Comparison of ENCODE assay signal across 17 cellular contexts in genomic region chr12:67714648-67715047, GRCh38.
DNase-seq lines count a peak whose midpoint lies in the region; ATAC-seq and TF ChIP-seq lines count a peak whose summit lies in the region.
"Had no signal": no experiment of that assay in that cellular context is flagged by ENCODE, and none has a peak within 500 bp of the region (broad histone marks: within the 10 kb centered on the region; RNA-seq: fewer than 3 reads in every experiment).

No MANE protein-coding gene starts in this region.

- H3K79me2 ChIP-seq in PC-3 (ENCODE audit: low read length), result no peaks in the 10 kb centered on the region

- no peak overlapping the region for H2AFZ ChIP-seq in PC-3 (ENCODE audit: low read length)
- H2AFZ ChIP-seq: neural progenitor cell had no signal

- TF ChIP-seq CTCF in PC-3 (conservative IDR thresholded peaks at IDR 0.05; ENCODE audit: low read depth, low read length), result no peak

- POLR2A ChIA-PET in PC-3 (lab: Charles Lee; ENCODE audit: unreplicated experiment), result interaction anchor here (0.8 kb wide), 1 partner anchor 212 kb away, joined by 6 read pairs; no protein-coding TSS in a partner anchor

- DNase-seq in Caki2 (ENCODE audit: low read depth) (peak; percentile 83), HPDE6-E6E7 (ENCODE audit: extremely low spot score) (peak; percentile 15), PC-3 (peak; percentile 83), left colon (no peak), sciatic nerve (ENCODE audit: low spot score) (no peak), MV-4-11 (lab: John Stamatoyannopoulos, UW) (no peak)
- DNase-seq in stimulated activated naive CD8-positive, alpha-beta T cell treated with anti-CD3 and anti-CD28 coated beads, Interleukin-15, Interleukin-2, amounts not matched to agents 100 U/mL and 50 U/mL, for 24 hours, result no peak
- DNase-seq in activated effector memory CD4-positive, alpha-beta T cell treated with Interleukin-2 at 50 U/mL for 16 hours, result no peak
- DNase-seq: activated CD4-positive, alpha-beta memory T cell treated with anti-CD3 and anti-CD28 coated beads, Interleukin-2, amount 10 ng/mL, durations not matched to agents 7 days and 5 days; DMS79 treated with DMSO at 0.1 percent for 48 hours; GOT3; retina; SJCRH30; transverse colon had no signal

- ATAC-seq in PC-3 (peak; percentile 64), left colon (peak; percentile 19), sciatic nerve (no peak)
- no peak for ATAC-seq in stimulated activated naive CD8-positive, alpha-beta T cell treated with anti-CD3 and anti-CD28 coated beads, Interleukin-15, Interleukin-2, amounts not matched to agents 100 U/mL and 50 U/mL, for 24 hours
- ATAC-seq: gastroesophageal sphincter had no signal

- H3K4me1 ChIP-seq in PC-3 (ENCODE audit: insufficient read depth, low read length), result peaks cover 40% of the 10 kb centered on the region
- H3K4me1 ChIP-seq: BE2C, neural progenitor cell had no signal

- in situ Hi-C loops in Caki2 (cut with HindIII; ENCODE audit: low pct_unique_long_range_greater_than_20kb, low sequenced_read_pairs), result loop anchor here (25.0 kb wide), 1 partner anchor 773 kb away; no protein-coding TSS in a partner anchor

- H3K9ac ChIP-seq in PC-3 (ENCODE audit: low read length), result no peak overlapping the region
- H3K9ac ChIP-seq: neural progenitor cell had no signal

- CTCF ChIA-PET in PC-3 (lab: Charles Lee), result no interaction called here

- no peaks in the 10 kb centered on the region for H4K20me1 ChIP-seq in PC-3 (ENCODE audit: low read length)

- no TSS peak for BruUV-seq in PC-3 (replicated peaks; lab: Mats Ljungman, UMichigan)

- no peaks in the 10 kb centered on the region for H3K27me3 ChIP-seq in PC-3 (ENCODE audit: low read length)
- H3K27me3 ChIP-seq: BE2C, gastroesophageal sphincter, neural progenitor cell, SJCRH30, transverse colon had no signal

- intact Hi-C loops in PC-3 (cut with micrococcal nuclease), result loop anchor here (5.0 to 10.0 kb wide), 4 partner anchors 53 to 280 kb away; no protein-coding TSS in a partner anchor
- intact Hi-C loops in left colon (cut with DNase I, micrococcal nuclease), result no loop called here
- intact Hi-C loops in sciatic nerve (cut with DNase I), result no loop called here

- no peaks in the 10 kb centered on the region for H3K36me3 ChIP-seq in PC-3 (ENCODE audit: low read depth, low read length)
- H3K36me3 ChIP-seq: BE2C, gastroesophageal sphincter, neural progenitor cell, SJCRH30, transverse colon had no signal

- H3K27ac ChIP-seq in PC-3 (ENCODE audit: low read length), result no peak overlapping the region
- H3K27ac ChIP-seq: gastroesophageal sphincter, neural progenitor cell, SJCRH30, transverse colon had no signal

- no peak overlapping the region for H3K4me3 ChIP-seq in PC-3 (ENCODE audit: low read length)
- H3K4me3 ChIP-seq: gastroesophageal sphincter, neural progenitor cell, SJCRH30, transverse colon had no signal

- no peaks in the 10 kb centered on the region for H3K9me2 ChIP-seq in PC-3 (replicated peaks; ENCODE audit: low read length)

- H3F3A ChIP-seq in PC-3 (ENCODE audit: low read length, unreplicated experiment), result no peaks in the 10 kb centered on the region

- H3K9me3 ChIP-seq in PC-3 (ENCODE audit: low read length), result no peaks in the 10 kb centered on the region
- H3K9me3 ChIP-seq: BE2C, gastroesophageal sphincter, SJCRH30, transverse colon had no signal

- H3K4me2 ChIP-seq in PC-3 (ENCODE audit: low read length), result peak overlapping the region; percentile 37
- H3K4me2 ChIP-seq: neural progenitor cell had no signal

Comparison
In these comparisons a context has a peak if more than half of its experiments do, and no peak if none do; other contexts are left out.
1. DNase-seq: peak in Caki2 (single experiment), HPDE6-E6E7 (single experiment) and PC-3 (single experiment); none in left colon (0 of 2), sciatic nerve (single experiment), stimulated activated naive CD8-positive, alpha-beta T cell treated with anti-CD3 and anti-CD28 coated beads, Interleukin-15, Interleukin-2, amounts not matched to agents 100 U/mL and 50 U/mL, for 24 hours (single experiment), MV-4-11 (single experiment) and activated effector memory CD4-positive, alpha-beta T cell treated with Interleukin-2 at 50 U/mL for 16 hours (single experiment).
2. ATAC-seq: peak in PC-3 (single experiment) and left colon (single experiment); none in sciatic nerve (single experiment) and stimulated activated naive CD8-positive, alpha-beta T cell treated with anti-CD3 and anti-CD28 coated beads, Interleukin-15, Interleukin-2, amounts not matched to agents 100 U/mL and 50 U/mL, for 24 hours (single experiment).